Comparison of ENCODE assay signal across 1 cellular context in genomic region chr3:5020262-5020722, GRCh38.
A peak's percentile ranks its signal among the peaks of the same experiment; 100 is the strongest.
TF ChIP-seq lines count a peak whose summit lies in the region.

No MANE protein-coding gene starts in this region.

TF ChIP-seq in K562, 482 proteins besides CTCF, POLR2A, EP300 and RAD21:
- TF ChIP-seq YY1 (IDR thresholded peaks at IDR 0.05; ENCODE audit: borderline replicate concordance in 1 of 3, control insufficient read depth in 1 of 3, extremely low read depth in 1 of 3, insufficient read depth in 3 of 3, insufficient read length in 1 of 3, insufficient replicate concordance in 2 of 3, low read depth in 1 of 3, low read length in 2 of 3) (peak in 1 of 3 experiments; percentile 32), ATF6 (CRISPR knock-in tag; IDR thresholded peaks at IDR 0.05) (no peak), NR4A1 (CRISPR knock-in tag; IDR thresholded peaks at IDR 0.05) (no peak), NR4A1 (tag; IDR thresholded peaks at IDR 0.05) (peak; percentile 43), ZNF699 (CRISPR knock-in tag; IDR thresholded peaks at IDR 0.05; ENCODE audit: insufficient replicate concordance) (no peak), NR2C1 (IDR thresholded peaks at IDR 0.05) (no peak), NR2C1 (tag; IDR thresholded peaks at IDR 0.05) (peak; percentile 12), TBL1XR1 (IDR thresholded peaks at IDR 0.05; ENCODE audit: low read length in 2 of 2) (0 out of 4 replicates have a peak, but pooled peaks of 1 of the 2 experiments have one; percentile 5), ZNF395 (CRISPR knock-in tag; IDR thresholded peaks at IDR 0.05) (peak; percentile 17; the same call in 1 of the 2 replicates), PRPF4 (IDR thresholded peaks at IDR 0.05; ENCODE audit: insufficient read depth, low read depth, low read length, poor library complexity, severe bottlenecking) (no peak), ZNF766 (CRISPR knock-in tag; conservative IDR thresholded peaks at IDR 0.05) (no peak), ZKSCAN1 (IDR thresholded peaks at IDR 0.05; ENCODE audit: low read depth, low read length) (no peak), ZBTB26 (CRISPR knock-in tag; IDR thresholded peaks at IDR 0.05) (no peak), ZNF324 (CRISPR knock-in tag; IDR thresholded peaks at IDR 0.05) (0 out of 2 replicates have a peak, but pooled peaks have one; percentile 30), ZZZ3 (IDR thresholded peaks at IDR 0.05) (no peak), SMAD4 (CRISPR knock-in tag; conservative IDR thresholded peaks at IDR 0.05) (peak; percentile 61; the same call in 1 of the 2 replicates), MYBL2 (IDR thresholded peaks at IDR 0.05; ENCODE audit: low read depth) (no peak), MYBL2 (CRISPR knock-in tag; IDR thresholded peaks at IDR 0.05; ENCODE audit: borderline replicate concordance) (no peak), CREB3 (tag; conservative IDR thresholded peaks at IDR 0.05; ENCODE audit: low read depth) (peak; percentile 71), E2F5 (CRISPR knock-in tag; IDR thresholded peaks at IDR 0.05) (0 out of 2 replicates have a peak, but pooled peaks have one; percentile 19), ZNF165 (CRISPR knock-in tag; IDR thresholded peaks at IDR 0.05; ENCODE audit: borderline replicate concordance) (peak; percentile 7; the same call in 1 of the 2 replicates), SREBF1 (IDR thresholded peaks at IDR 0.05; ENCODE audit: borderline replicate concordance, low read depth, low read length) (no peak)
